1 cellular context compared by ENCODE assay signal in genomic region chr5:133423031-133423617, GRCh38.
TF ChIP-seq lines count a peak whose summit lies in the region.

No MANE protein-coding gene starts in this region.

TF ChIP-seq in GM23338, 12 proteins besides CTCF, POLR2A, EP300 and RAD21 (continued from another document):
- TF ChIP-seq ZNF462 (CRISPR knock-in tag; IDR thresholded peaks at IDR 0.05) (no peak), EZH2 (IDR thresholded peaks at IDR 0.05; ENCODE audit: low read depth, unreplicated experiment) (no peak), NANOG (IDR thresholded peaks at IDR 0.05; ENCODE audit: borderline replicate concordance) (no peak), EZH2phosphoT487 (IDR thresholded peaks at IDR 0.05; ENCODE audit: unreplicated experiment) (no peak), STAT1 (IDR thresholded peaks at IDR 0.05; ENCODE audit: unreplicated experiment) (no peak), ZNF331 (CRISPR knock-in tag; IDR thresholded peaks at IDR 0.05; ENCODE audit: low read depth) (no peak), REST (IDR thresholded peaks at IDR 0.05; ENCODE audit: unreplicated experiment) (no peak), ZNF114 (CRISPR knock-in tag; IDR thresholded peaks at IDR 0.05) (no peak)
- TF ChIP-seq, protein P1, sequence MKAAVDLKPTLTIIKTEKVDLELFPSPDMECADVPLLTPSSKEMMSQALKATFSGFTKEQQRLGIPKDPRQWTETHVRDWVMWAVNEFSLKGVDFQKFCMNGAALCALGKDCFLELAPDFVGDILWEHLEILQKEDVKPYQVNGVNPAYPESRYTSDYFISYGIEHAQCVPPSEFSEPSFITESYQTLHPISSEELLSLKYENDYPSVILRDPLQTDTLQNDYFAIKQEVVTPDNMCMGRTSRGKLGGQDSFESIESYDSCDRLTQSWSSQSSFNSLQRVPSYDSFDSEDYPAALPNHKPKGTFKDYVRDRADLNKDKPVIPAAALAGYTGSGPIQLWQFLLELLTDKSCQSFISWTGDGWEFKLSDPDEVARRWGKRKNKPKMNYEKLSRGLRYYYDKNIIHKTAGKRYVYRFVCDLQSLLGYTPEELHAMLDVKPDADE (IDR thresholded peaks at IDR 0.05) = no peak
